ENCODE assay signal across 10 cellular contexts in genomic region chr15:63244976-63245645, GRCh38. TPM values are rescaled to one million over a fixed set of nuclear protein-coding genes. Genes with fewer than 3 reads are reported as not detected.
DNase-seq lines count a peak whose midpoint lies in the region; ATAC-seq and TF ChIP-seq lines count a peak whose summit lies in the region.
"Had no signal": no experiment of that assay in that cellular context is flagged by ENCODE, and none has a peak within 500 bp of the region (broad histone marks: within the 10 kb centered on the region; RNA-seq: fewer than 3 reads in every experiment).

No MANE protein-coding gene starts in this region.

- peaks cover 38% of the 10 kb centered on the region for H3K4me1 ChIP-seq in vagina
- H3K4me1 ChIP-seq: body of pancreas had no signal

- DNase-seq in stimulated activated naive CD4-positive, alpha-beta T cell (lab: John Stamatoyannopoulos, UW): peak in 5 of 6 experiments; percentile 10 to 50 (median 25)
- no peak for DNase-seq in stimulated activated naive CD4-positive, alpha-beta T cell treated with Interleukin-2 at 50 U/mL for 16 hours (lab: John Stamatoyannopoulos, UW)
- peak; percentile 40 for DNase-seq in central memory CD4-positive, alpha-beta T cell
- DNase-seq in neural crest cell (ENCODE audit: low read depth, low spot score): no peak
- no peak for DNase-seq in vagina (ENCODE audit: extremely low spot score in 2 of 2)
- no peak for DNase-seq in GDM1 (lab: John Stamatoyannopoulos, UW)
- DNase-seq: body of pancreas, MM.1S had no signal

- peaks cover 22% of the 10 kb centered on the region for H3K4me1 Mint-ChIP-seq in neural crest cell

- H3K9me3 Mint-ChIP-seq in neural crest cell: peaks cover 9% of the 10 kb centered on the region

- H3K36me3 Mint-ChIP-seq in neural crest cell (ENCODE audit: low read depth): peaks cover 30% of the 10 kb centered on the region

- H3K27ac ChIP-seq in vagina: peak overlapping the region; percentile 57

- H3K36me3 ChIP-seq in vagina: peaks cover 0 to 5% of the 10 kb centered on the region in 2 donors

- no peak for TF ChIP-seq POLR2A in vagina (IDR thresholded peaks at IDR 0.05)

- no peak for TF ChIP-seq CTCF in neural crest cell (conservative IDR thresholded peaks at IDR 0.05)
- no peak for TF ChIP-seq CTCF in vagina (IDR thresholded peaks at IDR 0.05)

- no peak overlapping the region for H3K4me3 Mint-ChIP-seq in neural crest cell

- ATAC-seq in GM21619 (IDR thresholded peaks at IDR 0.05; ENCODE audit: unreplicated experiment) (no peak), HG03571 (IDR thresholded peaks at IDR 0.05; ENCODE audit: unreplicated experiment) (no peak)

- H3K27me3 Mint-ChIP-seq in neural crest cell (ENCODE audit: low read depth): no peaks in the 10 kb centered on the region

- intact Hi-C loops in vagina (cut with DNase I): loop anchor here (10.0 kb wide), 1 partner anchor 50 kb away; no protein-coding TSS in a partner anchor

- no peak overlapping the region for H3K4me3 ChIP-seq in vagina
- H3K4me3 ChIP-seq: body of pancreas had no signal

- no peaks in the 10 kb centered on the region for H3K9me3 ChIP-seq in vagina
- H3K9me3 ChIP-seq: body of pancreas had no signal

- peak overlapping the region; percentile 70 for H3K27ac Mint-ChIP-seq in neural crest cell (ENCODE audit: unreplicated experiment)

- no peaks in the 10 kb centered on the region for H3K27me3 ChIP-seq in vagina
- H3K27me3 ChIP-seq: body of pancreas had no signal

RNA-seq across cellular contexts. Expression of gene APH1B, which starts 32.3 kb away (rescaled TPM):
- 18.1 and 18.5 TPM in 2 replicates for total RNA-seq in neural crest cell
- total RNA-seq in vagina: 22.8 TPM

RNA-seq across cellular contexts. Expression of gene RAB8B, which starts 55.7 kb away (rescaled TPM):
- total RNA-seq in neural crest cell (51.0 and 58.4 TPM in 2 replicates), vagina (29.5 TPM)

Comparison
In these comparisons a context has a peak if more than half of its experiments do, and no peak if none do; other contexts are left out.
1. DNase-seq: peak in stimulated activated naive CD4-positive, alpha-beta T cell (5 of 6) and central memory CD4-positive, alpha-beta T cell (single experiment); none in stimulated activated naive CD4-positive, alpha-beta T cell treated with Interleukin-2 at 50 U/mL for 16 hours (single experiment), neural crest cell (single experiment), vagina (0 of 2) and GDM1 (single experiment).